8 cellular contexts compared by ENCODE assay signal in genomic region chr17:74369221-74369620, GRCh38. TPM values are rescaled to one million over a fixed set of nuclear protein-coding genes. Genes with fewer than 3 reads are reported as not detected.
DNase-seq lines count a peak whose midpoint lies in the region; ATAC-seq and TF ChIP-seq lines count a peak whose summit lies in the region.

No MANE protein-coding gene starts in this region.

- CTCF ChIA-PET in CD4-positive, alpha-beta memory T cell (lab: Charles Lee; ENCODE audit: partially characterized antibody) = interaction anchor here (0.7 to 9.8 kb wide), 26 partner anchors 10 to 235 kb away, joined by 3 to 82 read pairs (median 7); no protein-coding TSS in a partner anchor

- TF ChIP-seq POLR2A in spleen (IDR thresholded peaks at IDR 0.05) = no peak

- H3K4me3 Mint-ChIP-seq in CD4-positive, alpha-beta memory T cell = peak overlapping the region; percentile 20 to 82 (median 66)

- H3K4me1 ChIP-seq in CD4-positive, alpha-beta memory T cell (ENCODE audit: insufficient read depth, low read length) = peaks cover 16% of the 10 kb centered on the region
- peaks cover 10 to 20% (median 16%) of the 10 kb centered on the region in 6 donors for H3K4me1 ChIP-seq in spleen

- peaks cover 3 to 4% of the 10 kb centered on the region in 2 donors for H3K27me3 Mint-ChIP-seq in CD4-positive, alpha-beta memory T cell

- H3K27me3 ChIP-seq in CD4-positive, alpha-beta memory T cell (ENCODE audit: insufficient read depth, low read length) = no peaks in the 10 kb centered on the region
- peaks cover 0 to 54% (median 0%) of the 10 kb centered on the region in 7 donors for H3K27me3 ChIP-seq in spleen (replicated peaks in 1 of 7)

- WGBS in spleen, 5 donors = 5 to 17% (median 6%) methylated on average over 10 of the region's 10 CpGs

- intact Hi-C loops in CD4-positive, alpha-beta memory T cell (cut with micrococcal nuclease) = loop anchor here (2.0 kb wide), 1 partner anchor 158 kb away; no protein-coding TSS in a partner anchor
- intact Hi-C loops in spleen (cut with DNase I; ENCODE audit: low total_unique reads) = loop anchor here (10.0 kb wide), 1 partner anchor 154 kb away; the partner anchor contains the start of gene TTYH2

- ATAC-seq in GM21737 (IDR thresholded peaks at IDR 0.05; ENCODE audit: unreplicated experiment) = no peak
- ATAC-seq in HG03432 (IDR thresholded peaks at IDR 0.05; ENCODE audit: unreplicated experiment) = no peak
- ATAC-seq in GM21529 (IDR thresholded peaks at IDR 0.05; ENCODE audit: unreplicated experiment) = no peak

- H3K4me1 Mint-ChIP-seq in CD4-positive, alpha-beta memory T cell = peaks cover 7 to 17% (median 12%) of the 10 kb centered on the region in 4 donors

- POLR2A ChIA-PET in CD4-positive, alpha-beta memory T cell (lab: Charles Lee; ENCODE audit: partially characterized antibody) = interaction anchor here (1.5 kb wide), 1 partner anchor 86 kb away, joined by 3 read pairs; no protein-coding TSS in a partner anchor

- H3K4me3 ChIP-seq in CD4-positive, alpha-beta memory T cell (ENCODE audit: low read length in 2 of 2) = no peak overlapping the region
- peak overlapping the region in 1 of 8 donors; percentile 61 for H3K4me3 ChIP-seq in spleen

- H3K9me3 ChIP-seq in CD4-positive, alpha-beta memory T cell (ENCODE audit: control insufficient read depth in 1 of 2, low read length in 2 of 2) = no peaks in the 10 kb centered on the region
- no peaks in the 10 kb centered on the region for H3K9me3 ChIP-seq in spleen

- H3K9me3 Mint-ChIP-seq in CD4-positive, alpha-beta memory T cell = no peaks in the 10 kb centered on the region

- H3K36me3 ChIP-seq in CD4-positive, alpha-beta memory T cell (ENCODE audit: insufficient read depth, low read length) = no peaks in the 10 kb centered on the region
- no peaks in the 10 kb centered on the region for H3K36me3 ChIP-seq in spleen

- peak; percentile 21 to 76 (median 38) for DNase-seq in CD4-positive, alpha-beta memory T cell
- peak; percentile 19 for DNase-seq in SKM-1 (lab: John Stamatoyannopoulos, UW; ENCODE audit: unreplicated experiment)
- peak in 3 of 4 experiments; percentile 7 to 52 (median 29) for DNase-seq in activated naive CD4-positive, alpha-beta T cell (lab: John Stamatoyannopoulos, UW)
- peak; percentile 87 for DNase-seq in spleen
- no peak for DNase-seq in hippocampal formation (lab: John Stamatoyannopoulos, UW)

- peak overlapping the region in 4 of 7 donors; percentile 32 to 75 (median 58) for H3K27ac Mint-ChIP-seq in CD4-positive, alpha-beta memory T cell

- no peaks in the 10 kb centered on the region for H3K36me3 Mint-ChIP-seq in CD4-positive, alpha-beta memory T cell

- no peak overlapping the region for H3K27ac ChIP-seq in CD4-positive, alpha-beta memory T cell (ENCODE audit: low read depth, low read length)
- no peak overlapping the region for H3K27ac ChIP-seq in spleen

- no peak for TF ChIP-seq CTCF in spleen (IDR thresholded peaks at IDR 0.05 in 8 of 11, conservative IDR thresholded peaks at IDR 0.05 in 3 of 11)

RNA-seq across cellular contexts. Expression of gene GPR142, which starts 1.9 kb away (rescaled TPM):
- total RNA-seq in CD4-positive, alpha-beta memory T cell = not detected
- not detected for polyA plus RNA-seq in CD4-positive, alpha-beta memory T cell
- total RNA-seq in spleen = 1 to 10 TPM in 6 of 7 donors, under 1 TPM in 1; 0.85 to 3.1 (median 2.2) TPM
- under 1 TPM; 0.09 to 0.93 (median 0.18) TPM for polyA plus RNA-seq in spleen

RNA-seq across cellular contexts. Expression of gene BTBD17, which starts 7.6 kb away (rescaled TPM):
- total RNA-seq in CD4-positive, alpha-beta memory T cell = not detected
- polyA plus RNA-seq in CD4-positive, alpha-beta memory T cell = not detected
- under 1 TPM in 1 of 7 donors, not detected in 6; 0.51 TPM for total RNA-seq in spleen
- under 1 TPM in 1 of 3 donors, not detected in 2; 0.06 TPM for polyA plus RNA-seq in spleen

RNA-seq across cellular contexts. Expression of gene KIF19, which starts 43.2 kb away (rescaled TPM):
- 1 to 10 TPM; 1.5 to 1.7 TPM for total RNA-seq in CD4-positive, alpha-beta memory T cell
- polyA plus RNA-seq in CD4-positive, alpha-beta memory T cell = 1 to 10 TPM; 1.5 to 2.3 TPM
- total RNA-seq in spleen = 10 to 100 TPM; 15.9 to 48.2 (median 24.1) TPM
- 10 to 100 TPM in 2 of 3 donors, 1 to 10 TPM in 1; 5.7 to 22.8 (median 13.3) TPM for polyA plus RNA-seq in spleen

Comparison
In these comparisons a context has a peak if more than half of its experiments do, and no peak if none do; other contexts are left out.
1. DNase-seq: peak in CD4-positive, alpha-beta memory T cell (5 of 5), SKM-1 (single experiment), activated naive CD4-positive, alpha-beta T cell (3 of 4) and spleen (single experiment); none in hippocampal formation (0 of 2).
2. RNA of gene KIF19, which starts 43.2 kb away (total RNA-seq): 15.9 to 48.2 TPM in spleen; 1.5 to 1.7 TPM in CD4-positive, alpha-beta memory T cell; every median in the first group is over 4 times any median in the second.